ENCODE assay signal across 25 cellular contexts in genomic region chrX:21963226-21963625, GRCh38. TPM values are rescaled to one million over a fixed set of nuclear protein-coding genes. Genes with fewer than 3 reads are reported as not detected.
DNase-seq lines count a peak whose midpoint lies in the region; ATAC-seq and TF ChIP-seq lines count a peak whose summit lies in the region.
"Had no signal": no experiment of that assay in that cellular context is flagged by ENCODE, and none has a peak within 500 bp of the region (broad histone marks: within the 10 kb centered on the region; RNA-seq: fewer than 3 reads in every experiment).

No MANE protein-coding gene starts in this region.

- H3K27me3 ChIP-seq in ACC112 (ENCODE audit: insufficient read depth, low read length), result no peaks in the 10 kb centered on the region
- H3K27me3 ChIP-seq in sigmoid colon, result no peaks in the 10 kb centered on the region
- no peaks in the 10 kb centered on the region for H3K27me3 ChIP-seq in upper lobe of left lung
- no peaks in the 10 kb centered on the region for H3K27me3 ChIP-seq in brain microvascular endothelial cell (replicated peaks)
- H3K27me3 ChIP-seq in upper lobe of right lung, result no peaks in the 10 kb centered on the region
- H3K27me3 ChIP-seq: heart right ventricle, SJCRH30 had no signal

- DNase-seq in SK-N-MC (ENCODE audit: low read depth, low spot score) (no peak), globus pallidus (ENCODE audit: low spot score) (peak; percentile 25), sigmoid colon (no peak), upper lobe of left lung (no peak), brain microvascular endothelial cell (no peak), upper lobe of right lung (no peak)
- DNase-seq: ACHN; activated CD4-positive, alpha-beta T cell treated with anti-CD3 and anti-CD28 coated beads, Interleukin-2, amount 10 ng/mL, durations not matched to agents 7 days and 5 days; Calu3; cortex of kidney; heart right ventricle; mucosa of descending colon; NCI-H1417; NCI-H2107; NCI-H510A; PC-9; SJCRH30; small intestine; stimulated activated CD4-positive, alpha-beta T cell treated with anti-CD3 and anti-CD28 coated beads, Interleukin-2, amount 100 ng/mL, for 24 hours; T-helper 2 cell had no signal

- 88 to 92% methylated on average over 7 of the region's 7 CpGs for WGBS in sigmoid colon, 2 donors
- 71 to 84% methylated on average over 7 of the region's 7 CpGs for WGBS in upper lobe of left lung, 2 donors

- peak overlapping the region; percentile 56 for H3K27ac ChIP-seq in ACC112 (ENCODE audit: low read depth, low read length)
- peak overlapping the region; percentile 44; the same call in 1 of the 2 replicates for H3K27ac ChIP-seq in SK-N-MC
- H3K27ac ChIP-seq in sigmoid colon, result peak overlapping the region in 3 of 4 donors; percentile 1 to 61 (median 42)
- peak overlapping the region in 2 of 4 donors; percentile 7 to 18 for H3K27ac ChIP-seq in upper lobe of left lung
- H3K27ac ChIP-seq in brain microvascular endothelial cell, result no peak overlapping the region
- no peak overlapping the region for H3K27ac ChIP-seq in upper lobe of right lung
- H3K27ac ChIP-seq: C4-2B, PC-9, SJCRH30 had no signal

- TF ChIP-seq CTCF in sigmoid colon (IDR thresholded peaks at IDR 0.05) (no peak), upper lobe of left lung (IDR thresholded peaks at IDR 0.05) (no peak), brain microvascular endothelial cell (IDR thresholded peaks at IDR 0.05; ENCODE audit: low read depth, low read length, missing control alignments) (no peak), upper lobe of right lung (IDR thresholded peaks at IDR 0.05) (no peak)

- H3K4me1 ChIP-seq in ACC112 (ENCODE audit: control insufficient read depth, insufficient read depth, low read length, unreplicated experiment) (peaks cover 65% of the 10 kb centered on the region), sigmoid colon (peaks cover 0 to 32% (median 18%) of the 10 kb centered on the region in 4 donors), upper lobe of left lung (peaks cover 0 to 20% (median 2%) of the 10 kb centered on the region in 4 donors), upper lobe of right lung (peaks cover 15% of the 10 kb centered on the region)

- in situ Hi-C loops in brain microvascular endothelial cell (cut with HindIII; ENCODE audit: low pct_ligation_motif_present, low sequenced_read_pairs), result no loop called here

- TF ChIP-seq POLR2A in sigmoid colon (IDR thresholded peaks at IDR 0.05), result no peak
- no peak for TF ChIP-seq POLR2A in upper lobe of left lung (IDR thresholded peaks at IDR 0.05)

- ATAC-seq in upper lobe of left lung (ENCODE audit: low FRiP score in 2 of 2) (no peak), upper lobe of right lung (no peak), GM21576 (IDR thresholded peaks at IDR 0.05; ENCODE audit: unreplicated experiment) (no peak)
- ATAC-seq: activated T-helper 17 cell treated with anti-CD3 and anti-CD28 coated beads, Interleukin-2, amount 50 U/mL, for 72 hours; mucosa of descending colon; stimulated activated memory B cell treated with anti-CD40 and anti-IgM and Interleukin-4, amounts not matched to agents 10 μg/mL and 1 μg/mL and 100 μg/mL, for 72 hours had no signal

- no peak overlapping the region for H2AFZ ChIP-seq in ACC112 (ENCODE audit: low read length, unreplicated experiment)
- H2AFZ ChIP-seq: PC-9 had no signal

- intact Hi-C loops in sigmoid colon (cut with DNase I), result loop anchor here (10.0 kb wide), 2 partner anchors 208 to 1438 kb away; partner anchors contain the start of gene SMPX
- intact Hi-C loops in upper lobe of right lung (cut with DNase I), result no loop called here

- H3K9me3 ChIP-seq in SK-N-MC (ENCODE audit: low read depth, low read length) (no peaks in the 10 kb centered on the region), sigmoid colon (no peaks in the 10 kb centered on the region), upper lobe of left lung (no peaks in the 10 kb centered on the region), upper lobe of right lung (no peaks in the 10 kb centered on the region)
- H3K9me3 ChIP-seq: heart right ventricle, mucosa of descending colon, SJCRH30 had no signal

- peaks cover 96% of the 10 kb centered on the region for H3K79me2 ChIP-seq in ACC112 (ENCODE audit: control insufficient read depth, insufficient read depth, low read length, unreplicated experiment)

- H3K9ac ChIP-seq in SK-N-MC (ENCODE audit: insufficient read length), result no peak overlapping the region

- H3K36me3 ChIP-seq in ACC112 (ENCODE audit: insufficient read depth, low read length), result peaks cover 16% of the 10 kb centered on the region
- peaks cover 3% of the 10 kb centered on the region; the same call in 1 of the 2 replicates for H3K36me3 ChIP-seq in SK-N-MC (ENCODE audit: insufficient read depth, low read length)
- peaks cover 0 to 5% (median 2%) of the 10 kb centered on the region in 4 donors for H3K36me3 ChIP-seq in sigmoid colon
- peaks cover 0 to 7% (median 0%) of the 10 kb centered on the region in 4 donors for H3K36me3 ChIP-seq in upper lobe of left lung
- H3K36me3 ChIP-seq in brain microvascular endothelial cell (replicated peaks), result no peaks in the 10 kb centered on the region
- H3K36me3 ChIP-seq in upper lobe of right lung, result no peaks in the 10 kb centered on the region

- H3K4me3 ChIP-seq in ACC112 (ENCODE audit: low read depth, low read length), result peak overlapping the region; percentile 33; the same call in 1 of the 2 replicates
- no peak overlapping the region for H3K4me3 ChIP-seq in SK-N-MC
- no peak overlapping the region for H3K4me3 ChIP-seq in sigmoid colon
- H3K4me3 ChIP-seq in upper lobe of left lung, result no peak overlapping the region
- no peak overlapping the region for H3K4me3 ChIP-seq in brain microvascular endothelial cell (ENCODE audit: low read depth, low read length)
- no peak overlapping the region for H3K4me3 ChIP-seq in upper lobe of right lung
- H3K4me3 ChIP-seq: heart right ventricle, mucosa of descending colon, PC-9, SJCRH30 had no signal

- TF ChIP-seq EP300 in sigmoid colon (IDR thresholded peaks at IDR 0.05), result no peak
- TF ChIP-seq EP300 in upper lobe of left lung (IDR thresholded peaks at IDR 0.05), result no peak

RNA-seq across cellular contexts. Expression of gene SMS, which starts 22.7 kb away (rescaled TPM):
- 10 to 100 TPM; 62.6 to 84.5 (median 70.0) TPM for total RNA-seq in sigmoid colon
- polyA plus RNA-seq in sigmoid colon, result 10 to 100 TPM; 64.3 to 65.8 (median 64.5) TPM
- total RNA-seq in upper lobe of left lung, result 10 to 100 TPM; 23.3 to 53.5 (median 50.2) TPM
- total RNA-seq in upper lobe of right lung, result 53.4 TPM

Comparison
In these comparisons a context has a peak if more than half of its experiments do, and no peak if none do; other contexts are left out.
1. H3K27ac ChIP-seq: peak in ACC112 (single experiment), SK-N-MC (single experiment) and sigmoid colon (3 of 4); none in brain microvascular endothelial cell (single experiment) and upper lobe of right lung (single experiment).